Comparison of ENCODE assay signal across 8 cellular contexts in genomic region chr9:129027224-129027684, GRCh38. TPM values are rescaled to one million over a fixed set of nuclear protein-coding genes. Genes with fewer than 3 reads are reported as not detected.
DNase-seq lines count a peak whose midpoint lies in the region; ATAC-seq and TF ChIP-seq lines count a peak whose summit lies in the region.

No MANE protein-coding gene starts in this region.

- H3K4me2 ChIP-seq in MM.1S (ENCODE audit: low read depth, low read length) (peak overlapping the region; percentile 100), osteoblast (ENCODE audit: insufficient read depth, low read length) (peak overlapping the region; percentile 90)

- peak overlapping the region; percentile 69 for H3K9ac ChIP-seq in ES-I3 (ENCODE audit: low read depth, low read length)
- H3K9ac ChIP-seq in MM.1S (ENCODE audit: low read length): peak overlapping the region; percentile 95

- H3K27ac Mint-ChIP-seq in effector memory CD8-positive, alpha-beta T cell: peak overlapping the region; percentile 66 to 72

- DNase-seq in MM.1S (no peak), osteoblast (ENCODE audit: insufficient read length, low spot score, missing footprints) (peak; percentile 88), GM13977 (ENCODE audit: low spot score) (no peak), globus pallidus (ENCODE audit: low spot score) (no peak), GM19240 (ENCODE audit: insufficient read length, low spot score) (no peak)
- no peak for DNase-seq in effector memory CD8-positive, alpha-beta T cell

- in situ Hi-C loops in GM13977 (cut with MboI; ENCODE audit: low pct_unique_long_range_greater_than_20kb, low sequenced_read_pairs, unreplicated experiment): no loop called here

- no peaks in the 10 kb centered on the region for H3K36me3 ChIP-seq in ES-I3 (ENCODE audit: insufficient read depth, low read length)
- H3K36me3 ChIP-seq in MM.1S (replicated peaks; ENCODE audit: insufficient read depth, low read length): no peaks in the 10 kb centered on the region
- no peaks in the 10 kb centered on the region for H3K36me3 ChIP-seq in osteoblast (ENCODE audit: insufficient read depth, low read length)

- no peak for ATAC-seq in effector memory CD8-positive, alpha-beta T cell (replicated peaks)
- ATAC-seq in HG03196 (IDR thresholded peaks at IDR 0.05; ENCODE audit: unreplicated experiment): no peak

- H4K20me1 ChIP-seq in MM.1S (ENCODE audit: insufficient read depth, low read length): no peaks in the 10 kb centered on the region
- peaks cover 13% of the 10 kb centered on the region for H4K20me1 ChIP-seq in osteoblast (ENCODE audit: insufficient read depth, low read length)

- peaks cover 7% of the 10 kb centered on the region for H3K36me3 Mint-ChIP-seq in effector memory CD8-positive, alpha-beta T cell (ENCODE audit: insufficient read depth)

- H3K9me2 ChIP-seq in MM.1S (replicated peaks; ENCODE audit: insufficient read depth, low read length): no peaks in the 10 kb centered on the region

- no peak for TF ChIP-seq CTCF in MM.1S (IDR thresholded peaks at IDR 0.05; ENCODE audit: low read length)
- TF ChIP-seq CTCF in osteoblast (IDR thresholded peaks at IDR 0.05; ENCODE audit: extremely low read depth, low read depth, low read length): no peak
- TF ChIP-seq CTCF in GM13977 (IDR thresholded peaks at IDR 0.05; ENCODE audit: extremely low read depth, insufficient read depth, missing control alignments): no peak

- H3K9me3 Mint-ChIP-seq in effector memory CD8-positive, alpha-beta T cell: no peaks in the 10 kb centered on the region

- H2AFZ ChIP-seq in MM.1S (ENCODE audit: low read length) (peak overlapping the region; percentile 31), osteoblast (ENCODE audit: low read length) (peak overlapping the region; percentile 60)

- H3K27ac ChIP-seq in MM.1S (ENCODE audit: low read length) (peak overlapping the region; percentile 68; the same call in 1 of the 2 replicates), osteoblast (ENCODE audit: low read depth, low read length) (peak overlapping the region; percentile 37)

- H3K4me3 ChIP-seq in MM.1S (ENCODE audit: low read length) (peak overlapping the region; percentile 100), osteoblast (ENCODE audit: insufficient read depth, low read length) (peak overlapping the region; percentile 80)

- H3F3A ChIP-seq in MM.1S (ENCODE audit: insufficient read depth, low read length): peaks cover 13% of the 10 kb centered on the region

- H3K4me1 Mint-ChIP-seq in effector memory CD8-positive, alpha-beta T cell (ENCODE audit: low read depth in 2 of 2): peaks cover 16 to 26% of the 10 kb centered on the region in 2 donors

- H3K27me3 ChIP-seq in MM.1S (replicated peaks; ENCODE audit: insufficient read depth, low read length) (no peaks in the 10 kb centered on the region), osteoblast (ENCODE audit: insufficient read depth, low read length) (no peaks in the 10 kb centered on the region)

- H3K79me2 ChIP-seq in MM.1S (ENCODE audit: low read length) (peaks cover 57% of the 10 kb centered on the region), osteoblast (ENCODE audit: insufficient read depth, low read length) (peaks cover 27% of the 10 kb centered on the region)

- peak overlapping the region; percentile 83 to 86 for H3K4me3 Mint-ChIP-seq in effector memory CD8-positive, alpha-beta T cell

- no peaks in the 10 kb centered on the region for H3K27me3 Mint-ChIP-seq in effector memory CD8-positive, alpha-beta T cell

- H3K9me3 ChIP-seq in ES-I3 (ENCODE audit: control insufficient read depth, insufficient read depth, low read length) (no peaks in the 10 kb centered on the region), MM.1S (replicated peaks; ENCODE audit: insufficient read depth, low read length) (no peaks in the 10 kb centered on the region), osteoblast (ENCODE audit: low read depth, low read length) (no peaks in the 10 kb centered on the region)

- H3K4me1 ChIP-seq in ES-I3 (ENCODE audit: insufficient read depth, low read length): peaks cover 11% of the 10 kb centered on the region; the same call in 1 of the 2 replicates
- H3K4me1 ChIP-seq in MM.1S (ENCODE audit: low read length): peaks cover 15% of the 10 kb centered on the region
- H3K4me1 ChIP-seq in osteoblast (ENCODE audit: insufficient read depth, low read length): peaks cover 16% of the 10 kb centered on the region

RNA-seq across cellular contexts. Expression of gene SH3GLB2, which starts 0.9 kb away (rescaled TPM):
- 37.3 and 38.6 TPM in 2 replicates for total RNA-seq in osteoblast

RNA-seq across cellular contexts. Expression of gene MIGA2, which starts 9.2 kb away (rescaled TPM):
- 21.2 and 22.4 TPM in 2 replicates for total RNA-seq in osteoblast

RNA-seq across cellular contexts. Expression of gene DOLPP1, which starts 53.7 kb away (rescaled TPM):
- total RNA-seq in osteoblast: 10.3 and 10.5 TPM in 2 replicates
